Comparison of ENCODE assay signal across 9 cellular contexts in the genomic region with DNA sequence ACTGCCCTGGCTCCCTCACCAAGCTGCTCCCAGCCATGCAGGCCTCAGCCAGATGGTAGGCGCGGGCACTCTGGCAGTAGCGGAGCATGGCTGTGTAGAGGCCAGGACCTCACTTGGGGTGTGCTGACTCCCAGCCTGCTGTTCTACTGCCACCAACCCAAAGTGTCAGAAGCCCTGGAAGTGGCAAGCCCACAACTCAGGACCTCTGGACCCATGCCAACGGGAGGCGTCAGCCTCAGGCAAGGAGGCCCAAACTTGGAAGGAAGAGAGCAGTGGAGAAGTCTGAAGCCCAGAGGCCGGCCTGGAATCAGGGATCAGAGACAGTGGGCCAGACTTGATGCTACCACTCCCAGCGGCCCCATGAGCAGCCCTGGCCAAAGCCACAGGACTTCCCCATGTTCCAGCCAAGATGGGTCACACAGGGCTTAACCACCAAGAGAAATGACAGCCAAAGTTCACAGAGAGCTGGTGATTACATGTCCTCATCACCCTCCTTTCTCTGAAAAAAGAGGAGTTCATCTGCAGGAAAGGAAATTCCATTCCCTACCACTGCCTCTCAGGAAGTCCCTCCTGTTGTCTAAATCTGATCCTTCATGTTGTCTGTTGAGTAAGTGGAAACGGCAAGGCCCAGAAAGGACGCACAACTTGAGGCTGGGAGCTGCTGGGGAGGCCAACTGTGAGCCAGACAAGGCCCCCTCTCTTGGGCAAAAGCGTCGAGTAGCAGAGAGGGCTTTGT. TPM values are rescaled to one million over a fixed set of nuclear protein-coding genes. Genes with fewer than 3 reads are reported as not detected.
A peak's percentile ranks its signal among the peaks of the same experiment; 100 is the strongest.
DNase-seq lines count a peak whose midpoint lies in the region; ATAC-seq and TF ChIP-seq lines count a peak whose summit lies in the region.
"Had no signal": no experiment of that assay in that cellular context is flagged by ENCODE, and none has a peak within 500 bp of the region (broad histone marks: within the 10 kb centered on the region; RNA-seq: fewer than 3 reads in every experiment).

No MANE protein-coding gene starts in this region.

- no peaks in the 10 kb centered on the region for H3K9me3 ChIP-seq in CD4-positive, alpha-beta T cell (ENCODE audit: control insufficient read depth, low read length)
- H3K9me3 ChIP-seq in esophagus muscularis mucosa = no peaks in the 10 kb centered on the region
- no peaks in the 10 kb centered on the region for H3K9me3 ChIP-seq in neutrophil

- no peak for TF ChIP-seq POLR2A in esophagus muscularis mucosa (IDR thresholded peaks at IDR 0.05; ENCODE audit: low read depth)

- H3K4me1 ChIP-seq in esophagus muscularis mucosa (peaks cover 86 to 96% (median 94%) of the 10 kb centered on the region in 4 donors), neutrophil (ENCODE audit: control insufficient read depth in 1 of 2, insufficient read depth in 1 of 2, low read depth in 1 of 2, low read length in 1 of 2) (peaks cover 71 to 90% of the 10 kb centered on the region in 2 experiments)

- DNase-seq in CD4-positive, alpha-beta T cell = no peak
- DNase-seq in NCI-H1694 treated with DMSO at 0.1 percent for 48 hours (lab: John Stamatoyannopoulos, UW) = peak; percentile 14
- DNase-seq in esophagus muscularis mucosa (ENCODE audit: extremely low spot score) = no peak
- no peak for DNase-seq in DMS153 treated with DMSO at 0.1 percent for 48 hours (lab: John Stamatoyannopoulos, UW; ENCODE audit: unreplicated experiment)
- no peak for DNase-seq in activated CD8-positive, alpha-beta memory T cell treated with anti-CD3 and anti-CD28 coated beads, Interleukin-2, amount 10 ng/mL, durations not matched to agents 7 days and 5 days
- DNase-seq in GM19240 (ENCODE audit: insufficient read length, low spot score) = no peak
- no peak for DNase-seq in activated CD8-positive, alpha-beta memory T cell treated with anti-CD3 and anti-CD28 coated beads for 24 hours
- DNase-seq: NCI-H774 had no signal

- H3K4me1 Mint-ChIP-seq in CD4-positive, alpha-beta T cell (ENCODE audit: low read depth) = peaks cover 90% of the 10 kb centered on the region
- H3K4me1 Mint-ChIP-seq in activated CD8-positive, alpha-beta memory T cell treated with anti-CD3 and anti-CD28 coated beads, Interleukin-2, amount 10 ng/mL, durations not matched to agents 7 days and 5 days = peaks cover 68% of the 10 kb centered on the region

- H3K27ac ChIP-seq in CD4-positive, alpha-beta T cell (ENCODE audit: low read depth, low read length) = no peak overlapping the region
- peak overlapping the region; percentile 95 to 98 (median 97) for H3K27ac ChIP-seq in esophagus muscularis mucosa (replicated peaks in 1 of 4)
- peak overlapping the region; percentile 44 for H3K27ac ChIP-seq in neutrophil

- no peak for TF ChIP-seq EP300 in esophagus muscularis mucosa (IDR thresholded peaks at IDR 0.05)

- WGBS in esophagus muscularis mucosa = 59% methylated on average over 8 of the region's 11 CpGs

- no peaks in the 10 kb centered on the region for H3K36me3 ChIP-seq in esophagus muscularis mucosa
- no peaks in the 10 kb centered on the region for H3K36me3 ChIP-seq in neutrophil

- no peaks in the 10 kb centered on the region for H3K9me3 Mint-ChIP-seq in CD4-positive, alpha-beta T cell
- H3K9me3 Mint-ChIP-seq in activated CD8-positive, alpha-beta memory T cell treated with anti-CD3 and anti-CD28 coated beads, Interleukin-2, amount 10 ng/mL, durations not matched to agents 7 days and 5 days (ENCODE audit: low read depth) = no peaks in the 10 kb centered on the region

- H3K4me3 ChIP-seq in esophagus muscularis mucosa (no peak overlapping the region), neutrophil (ENCODE audit: low read depth in 1 of 2, low read length in 1 of 2) (no peak overlapping the region)

- no peaks in the 10 kb centered on the region for H3K27me3 Mint-ChIP-seq in CD4-positive, alpha-beta T cell
- H3K27me3 Mint-ChIP-seq in activated CD8-positive, alpha-beta memory T cell treated with anti-CD3 and anti-CD28 coated beads, Interleukin-2, amount 10 ng/mL, durations not matched to agents 7 days and 5 days = no peaks in the 10 kb centered on the region

- H3K27me3 ChIP-seq in CD4-positive, alpha-beta T cell (ENCODE audit: control insufficient read depth, insufficient read depth, low read length) = no peaks in the 10 kb centered on the region
- no peaks in the 10 kb centered on the region for H3K27me3 ChIP-seq in esophagus muscularis mucosa
- H3K27me3 ChIP-seq in neutrophil = no peaks in the 10 kb centered on the region

- CTCF ChIA-PET in CD4-positive, alpha-beta T cell (lab: Charles Lee) = no interaction called here
- CTCF ChIA-PET in activated CD8-positive, alpha-beta memory T cell treated with anti-CD3 and anti-CD28 coated beads, Interleukin-2, amount 10 ng/mL, durations not matched to agents 7 days and 5 days (lab: Charles Lee) = no interaction called here

- POLR2A ChIA-PET in CD4-positive, alpha-beta T cell (lab: Charles Lee) = interaction anchor here (0.6 kb wide), 1 partner anchor 30 kb away, joined by 3 read pairs; no protein-coding TSS in a partner anchor

- intact Hi-C loops in CD4-positive, alpha-beta T cell (cut with DNase I, micrococcal nuclease) = no loop called here
- intact Hi-C loops in esophagus muscularis mucosa (cut with DNase I) = no loop called here

- TF ChIP-seq CTCF in CD4-positive, alpha-beta T cell (IDR thresholded peaks at IDR 0.05) = no peak
- TF ChIP-seq CTCF in esophagus muscularis mucosa (IDR thresholded peaks at IDR 0.05) (no peak), neutrophil (IDR thresholded peaks at IDR 0.05) (no peak)

- H3K4me3 Mint-ChIP-seq in CD4-positive, alpha-beta T cell = no peak overlapping the region
- no peak overlapping the region for H3K4me3 Mint-ChIP-seq in activated CD8-positive, alpha-beta memory T cell treated with anti-CD3 and anti-CD28 coated beads, Interleukin-2, amount 10 ng/mL, durations not matched to agents 7 days and 5 days

- peak overlapping the region; percentile 91 for H3K27ac Mint-ChIP-seq in CD4-positive, alpha-beta T cell
- no peak overlapping the region for H3K27ac Mint-ChIP-seq in activated CD8-positive, alpha-beta memory T cell treated with anti-CD3 and anti-CD28 coated beads, Interleukin-2, amount 10 ng/mL, durations not matched to agents 7 days and 5 days

- peaks cover 13% of the 10 kb centered on the region for H3K36me3 Mint-ChIP-seq in CD4-positive, alpha-beta T cell (ENCODE audit: low read depth)
- H3K36me3 Mint-ChIP-seq in activated CD8-positive, alpha-beta memory T cell treated with anti-CD3 and anti-CD28 coated beads, Interleukin-2, amount 10 ng/mL, durations not matched to agents 7 days and 5 days = no peaks in the 10 kb centered on the region

- no peak for ATAC-seq in CD4-positive, alpha-beta T cell (ENCODE audit: poor library complexity)
- no peak for ATAC-seq in activated CD8-positive, alpha-beta memory T cell treated with anti-CD3 and anti-CD28 coated beads, Interleukin-2, amount 10 ng/mL, durations not matched to agents 7 days and 5 days

RNA-seq across cellular contexts. Expression of gene ARRB1, which starts 4.4 kb away (rescaled TPM):
- 10 to 100 TPM; 26.7 to 27.8 TPM for total RNA-seq in CD4-positive, alpha-beta T cell
- total RNA-seq in esophagus muscularis mucosa = 100 to 1,000 TPM in 1 of 4 donors, 10 to 100 TPM in 3; 41.1 to 102 (median 76.7) TPM
- total RNA-seq in activated CD8-positive, alpha-beta memory T cell treated with anti-CD3 and anti-CD28 coated beads, Interleukin-2, amount 10 ng/mL, durations not matched to agents 7 days and 5 days = 10 to 100 TPM; 42.6 to 69.3 TPM

RNA-seq across cellular contexts. Expression of gene RPS3, which starts 52.2 kb away (rescaled TPM):
- 1,000 to 10,000 TPM; 4,753 to 4,828 TPM for total RNA-seq in CD4-positive, alpha-beta T cell
- total RNA-seq in esophagus muscularis mucosa = 1,000 to 10,000 TPM in 3 of 4 donors, 100 to 1,000 TPM in 1; 879 to 1,878 (median 1,387) TPM
- 1,000 to 10,000 TPM; 2,848 to 3,262 TPM for total RNA-seq in activated CD8-positive, alpha-beta memory T cell treated with anti-CD3 and anti-CD28 coated beads, Interleukin-2, amount 10 ng/mL, durations not matched to agents 7 days and 5 days
